1 cellular context compared by ENCODE assay signal in genomic region chr1:40979241-40980067, GRCh38.
TF ChIP-seq lines count a peak whose summit lies in the region.

CTPS1 (plus strand) TSS chr1:40979696; CDS start chr1:40983291, 3,595 bp downstream.

TF ChIP-seq in HEK293, 187 proteins besides CTCF, POLR2A, EP300 and RAD21 (continued from another document and continues in another):
- no peak for TF ChIP-seq GLI4 (tag by site-specific recombination; IDR thresholded peaks at IDR 0.05)
- no peak for TF ChIP-seq ZNF354C (tag by site-specific recombination; IDR thresholded peaks at IDR 0.05; ENCODE audit: borderline replicate concordance, low read depth)
- TF ChIP-seq EGR2 (tag by site-specific recombination; IDR thresholded peaks at IDR 0.05; ENCODE audit: low read depth), result peak; percentile 62
- 0 out of 2 replicates have a peak, but pooled peaks have one; percentile 50 for TF ChIP-seq ZNF580 (tag by site-specific recombination; IDR thresholded peaks at IDR 0.05)
- TF ChIP-seq ZNF138 (tag by site-specific recombination; IDR thresholded peaks at IDR 0.05; ENCODE audit: borderline replicate concordance), result no peak
- no peak for TF ChIP-seq ZNF830 (tag by site-specific recombination; IDR thresholded peaks at IDR 0.05; ENCODE audit: low read depth)
- TF ChIP-seq ZNF610 (tag by site-specific recombination; IDR thresholded peaks at IDR 0.05; ENCODE audit: borderline replicate concordance), result no peak
- TF ChIP-seq KLF7 (tag by site-specific recombination; IDR thresholded peaks at IDR 0.05; ENCODE audit: borderline replicate concordance), result peak; percentile 77; the same call in 1 of the 2 replicates
- peak; percentile 15; the same call in 1 of the 2 replicates for TF ChIP-seq SCRT2 (tag by site-specific recombination; IDR thresholded peaks at IDR 0.05)
- TF ChIP-seq ZBTB44 (tag by site-specific recombination; IDR thresholded peaks at IDR 0.05), result no peak
- peak; percentile 79 for TF ChIP-seq ZBTB17 (tag by site-specific recombination; IDR thresholded peaks at IDR 0.05)
- TF ChIP-seq ZNF548 (tag by site-specific recombination; IDR thresholded peaks at IDR 0.05), result no peak
- 0 out of 2 replicates have a peak, but pooled peaks have one; percentile 78 for TF ChIP-seq ZFP37 (tag by site-specific recombination; IDR thresholded peaks at IDR 0.05)
- TF ChIP-seq ZNF140 (tag by site-specific recombination; IDR thresholded peaks at IDR 0.05), result no peak
- TF ChIP-seq ZBTB11 (tag by site-specific recombination; conservative IDR thresholded peaks at IDR 0.05; ENCODE audit: low read depth), result peak; percentile 55
- no peak for TF ChIP-seq ZNF391 (tag by site-specific recombination; IDR thresholded peaks at IDR 0.05; ENCODE audit: borderline replicate concordance, low read depth)
- TF ChIP-seq ZNF121 (tag by site-specific recombination; IDR thresholded peaks at IDR 0.05), result 0 out of 2 replicates have a peak, but pooled peaks have one; percentile 31
- no peak for TF ChIP-seq ZNF639 (tag by site-specific recombination; IDR thresholded peaks at IDR 0.05)
- TF ChIP-seq ZSCAN18 (tag by site-specific recombination; IDR thresholded peaks at IDR 0.05), result no peak
- TF ChIP-seq SP2 (tag by site-specific recombination; IDR thresholded peaks at IDR 0.05), result peak; percentile 87
- TF ChIP-seq ZNF707 (tag by site-specific recombination; IDR thresholded peaks at IDR 0.05), result no peak
- TF ChIP-seq ZNF571 (tag by site-specific recombination; IDR thresholded peaks at IDR 0.05), result no peak
- no peak for TF ChIP-seq BCL11B (tag by site-specific recombination; IDR thresholded peaks at IDR 0.05; ENCODE audit: low read depth)
- peak; percentile 100 for TF ChIP-seq OVOL3 (tag by site-specific recombination; IDR thresholded peaks at IDR 0.05)
- TF ChIP-seq ZNF133 (tag by site-specific recombination; IDR thresholded peaks at IDR 0.05), result no peak
- 0 out of 2 replicates have a peak, but pooled peaks have one; percentile 70 for TF ChIP-seq ZEB2 (tag by site-specific recombination; IDR thresholded peaks at IDR 0.05)
- TF ChIP-seq OSR2 (tag by site-specific recombination; IDR thresholded peaks at IDR 0.05), result no peak
- no peak for TF ChIP-seq ZNF555 (tag by site-specific recombination; conservative IDR thresholded peaks at IDR 0.05)
- TF ChIP-seq ZFP69B (tag by site-specific recombination; IDR thresholded peaks at IDR 0.05), result peak; percentile 54
- TF ChIP-seq ZNF701 (tag by site-specific recombination; IDR thresholded peaks at IDR 0.05), result no peak
- TF ChIP-seq ZIC2 (tag by site-specific recombination; IDR thresholded peaks at IDR 0.05), result peak; percentile 46; the same call in 1 of the 2 replicates
- no peak for TF ChIP-seq TSHZ1 (tag by site-specific recombination; IDR thresholded peaks at IDR 0.05; ENCODE audit: borderline replicate concordance)
- no peak for TF ChIP-seq ZNF175 (tag by site-specific recombination; IDR thresholded peaks at IDR 0.05)
- no peak for TF ChIP-seq ZNF366 (tag by site-specific recombination; conservative IDR thresholded peaks at IDR 0.05)
- no peak for TF ChIP-seq ZNF837 (tag by site-specific recombination; IDR thresholded peaks at IDR 0.05)
- no peak for TF ChIP-seq ZNF416 (tag by site-specific recombination; IDR thresholded peaks at IDR 0.05)
- no peak for TF ChIP-seq HOXC10 (CRISPR knock-in tag; IDR thresholded peaks at IDR 0.05)
- no peak for TF ChIP-seq ZNF423 (tag by site-specific recombination; IDR thresholded peaks at IDR 0.05)
- TF ChIP-seq ZNF660 (tag by site-specific recombination; IDR thresholded peaks at IDR 0.05), result peak; percentile 65; the same call in 1 of the 2 replicates
- TF ChIP-seq ZNF549 (tag by site-specific recombination; IDR thresholded peaks at IDR 0.05), result no peak
- TF ChIP-seq ZNF335 (tag by site-specific recombination; conservative IDR thresholded peaks at IDR 0.05), result peak; percentile 79
- no peak for TF ChIP-seq ZNF513 (tag by site-specific recombination; IDR thresholded peaks at IDR 0.05)
- TF ChIP-seq ZBTB26 (tag by site-specific recombination; optimal IDR thresholded peaks at IDR 0.05), result peak; percentile 95
- TF ChIP-seq ZNF404 (tag by site-specific recombination; IDR thresholded peaks at IDR 0.05), result no peak
- TF ChIP-seq ZNF654 (tag by site-specific recombination; IDR thresholded peaks at IDR 0.05; ENCODE audit: low read depth), result no peak
- TF ChIP-seq ZNF266 (tag by site-specific recombination; IDR thresholded peaks at IDR 0.05; ENCODE audit: low read depth), result no peak
- no peak for TF ChIP-seq ZNF626 (tag by site-specific recombination; IDR thresholded peaks at IDR 0.05)
- TF ChIP-seq ZNF629 (tag by site-specific recombination; IDR thresholded peaks at IDR 0.05), result peak; percentile 50; the same call in 1 of the 2 replicates
- peak; percentile 94 for TF ChIP-seq HIC1 (tag by site-specific recombination; IDR thresholded peaks at IDR 0.05)
- no peak for TF ChIP-seq MYNN (tag by site-specific recombination; IDR thresholded peaks at IDR 0.05; ENCODE audit: borderline replicate concordance)
- no peak for TF ChIP-seq ZNF10 (tag by site-specific recombination; IDR thresholded peaks at IDR 0.05)
- TF ChIP-seq ZNF785 (tag by site-specific recombination; IDR thresholded peaks at IDR 0.05), result peak; percentile 82
- TF ChIP-seq ZNF37A (tag by site-specific recombination; IDR thresholded peaks at IDR 0.05), result no peak
- TF ChIP-seq SP7 (tag by site-specific recombination; IDR thresholded peaks at IDR 0.05), result peak; percentile 84; the same call in 1 of the 2 replicates
- TF ChIP-seq ZNF776 (tag by site-specific recombination; IDR thresholded peaks at IDR 0.05; ENCODE audit: borderline replicate concordance), result no peak
